In genomic region chr5:68432682-68433081, GRCh38 we compare ENCODE assay signal across 11 cellular contexts.
DNase-seq lines count a peak whose midpoint lies in the region; ATAC-seq and TF ChIP-seq lines count a peak whose summit lies in the region.
"Had no signal": no experiment of that assay in that cellular context is flagged by ENCODE, and none has a peak within 500 bp of the region (broad histone marks: within the 10 kb centered on the region; RNA-seq: fewer than 3 reads in every experiment).

No MANE protein-coding gene starts in this region.

- peaks cover 50% of the 10 kb centered on the region for H3K4me1 Mint-ChIP-seq in Calu3 (ENCODE audit: low read depth, unreplicated experiment)

- peaks cover 2% of the 10 kb centered on the region for H3K9me3 Mint-ChIP-seq in Calu3 (ENCODE audit: low read depth, unreplicated experiment)

- BruUV-seq in Calu3 (replicated peaks; lab: Mats Ljungman, UMichigan), result no TSS peak

- H3K36me3 Mint-ChIP-seq in Calu3 (ENCODE audit: insufficient read depth, unreplicated experiment), result peaks cover 9% of the 10 kb centered on the region

- CTCF ChIA-PET in Calu3 (lab: Charles Lee), result interaction anchor here (1.2 kb wide), 1 partner anchor 37 kb away, joined by 3 read pairs; no protein-coding TSS in a partner anchor

- DNase-seq in Calu3 (peak; percentile 51), HPDE6-E6E7 (ENCODE audit: extremely low spot score) (peak; percentile 25), lung microvascular endothelial cell (ENCODE audit: low read depth in 2 of 2) (peak; percentile 25 to 57), retina (no peak)
- peak; percentile 20 for DNase-seq in activated T-helper 9 cell treated with anti-CD3 and anti-CD28 coated beads, Interleukin-2, amount 50 U/mL, for 16 hours (ENCODE audit: low read depth)
- DNase-seq: cortex of kidney, NCI-H1436 treated with DMSO at 0.1 percent for 48 hours, OCI-M1, SK-N-SH had no signal

- H3K27ac Mint-ChIP-seq in Calu3 (ENCODE audit: unreplicated experiment), result peak overlapping the region; percentile 88

- no peak overlapping the region for H3K4me3 Mint-ChIP-seq in Calu3 (ENCODE audit: low read depth, unreplicated experiment)

- H3K27me3 Mint-ChIP-seq in Calu3 (ENCODE audit: unreplicated experiment), result no peaks in the 10 kb centered on the region

- ATAC-seq in GM18858 (IDR thresholded peaks at IDR 0.05; ENCODE audit: unreplicated experiment), result no peak
- ATAC-seq in HG03442 (IDR thresholded peaks at IDR 0.05; ENCODE audit: unreplicated experiment), result no peak

- intact Hi-C loops in Calu3 (cut with micrococcal nuclease; ENCODE audit: unreplicated experiment), result no loop called here

- no peak for TF ChIP-seq CTCF in Calu3 (IDR thresholded peaks at IDR 0.05; ENCODE audit: unreplicated experiment)
